Comparison of ENCODE assay signal across 8 cellular contexts in the genomic region with DNA sequence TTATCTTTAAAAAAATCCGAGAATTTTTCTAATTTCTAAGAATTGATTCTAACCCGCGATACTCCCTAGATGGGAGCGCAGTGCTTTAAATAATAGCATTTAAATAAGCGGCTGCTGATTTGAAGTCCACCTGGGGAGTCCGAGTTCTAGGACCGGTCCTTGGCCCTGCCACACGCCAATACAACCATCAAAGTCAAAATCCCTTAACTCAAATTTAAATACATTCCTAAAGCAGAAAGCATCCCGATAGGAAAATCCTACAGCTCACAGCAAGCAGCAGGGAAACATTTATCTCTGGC. TPM values are rescaled to one million over a fixed set of nuclear protein-coding genes. Genes with fewer than 3 reads are reported as not detected.
A peak's percentile ranks its signal among the peaks of the same experiment; 100 is the strongest.
DNase-seq lines count a peak whose midpoint lies in the region; ATAC-seq and TF ChIP-seq lines count a peak whose summit lies in the region.

No MANE protein-coding gene starts in this region.

- no peak for ATAC-seq in activated T-cell treated with anti-CD3 and anti-CD28 coated beads, Interleukin-2, amount 50 U/mL, for 4 hours
- no peak for ATAC-seq in upper lobe of left lung (ENCODE audit: low FRiP score in 2 of 2)

- peak overlapping the region; percentile 98 for H3K4me3 Mint-ChIP-seq in activated T-cell treated with anti-CD3 and anti-CD28 coated beads, Interleukin-2, amount 50 U/mL, for 4 hours

- peak overlapping the region in 2 of 5 donors; percentile 1 to 45 for H3K27ac ChIP-seq in adrenal gland
- H3K27ac ChIP-seq in liver (ENCODE audit: low read depth in 1 of 2, low read length in 2 of 2) = peak overlapping the region; percentile 5 to 16
- peak overlapping the region; percentile 80 to 91 (median 84) for H3K27ac ChIP-seq in upper lobe of left lung

- no peaks in the 10 kb centered on the region for H3K36me3 ChIP-seq in adrenal gland (replicated peaks in 1 of 2)
- H3K36me3 ChIP-seq in liver (ENCODE audit: control insufficient read depth in 4 of 4, insufficient read depth in 3 of 4, low read depth in 1 of 4, low read length in 3 of 4) = no peaks in the 10 kb centered on the region
- H3K36me3 ChIP-seq in upper lobe of left lung = no peaks in the 10 kb centered on the region

- no peaks in the 10 kb centered on the region for H3K27me3 ChIP-seq in adrenal gland
- H3K27me3 ChIP-seq in liver (ENCODE audit: control insufficient read depth in 4 of 4, insufficient read depth in 4 of 4, low read length in 3 of 4) = no peaks in the 10 kb centered on the region
- no peaks in the 10 kb centered on the region for H3K27me3 ChIP-seq in upper lobe of left lung

- WGBS in adrenal gland, 4 donors = 9 to 22% (median 13%) methylated on average over 9 of the region's 9 CpGs
- WGBS in liver = 14% methylated on average over 9 of the region's 9 CpGs
- WGBS in upper lobe of left lung, 2 donors = 13 to 25% methylated on average over 9 of the region's 9 CpGs

- H3K9ac ChIP-seq in liver (ENCODE audit: low read depth in 1 of 2, low read length in 2 of 2) = peak overlapping the region; percentile 53 to 82

- H3K9me3 Mint-ChIP-seq in activated T-cell treated with anti-CD3 and anti-CD28 coated beads, Interleukin-2, amount 50 U/mL, for 4 hours = no peaks in the 10 kb centered on the region

- H3K4me1 ChIP-seq in adrenal gland (replicated peaks in 1 of 2) (peaks cover 4 to 20% of the 10 kb centered on the region in 2 donors), liver (ENCODE audit: control insufficient read depth in 4 of 4, insufficient read depth in 4 of 4, low read length in 3 of 4) (peaks cover 0 to 16% (median 15%) of the 10 kb centered on the region in 4 donors), upper lobe of left lung (peaks cover 16 to 26% (median 18%) of the 10 kb centered on the region in 4 donors)

- no peak for TF ChIP-seq RAD21 in liver (IDR thresholded peaks at IDR 0.05)

- TF ChIP-seq CTCF in adrenal gland (IDR thresholded peaks at IDR 0.05) = no peak
- TF ChIP-seq CTCF in liver (IDR thresholded peaks at IDR 0.05; ENCODE audit: low read depth, low read length, missing input control) = no peak
- TF ChIP-seq CTCF in upper lobe of left lung (IDR thresholded peaks at IDR 0.05) = no peak

- H3K36me3 Mint-ChIP-seq in activated T-cell treated with anti-CD3 and anti-CD28 coated beads, Interleukin-2, amount 50 U/mL, for 4 hours (ENCODE audit: insufficient read depth) = peaks cover under 1% of the 10 kb centered on the region

- H3K4me3 ChIP-seq in adrenal gland (peak overlapping the region in 3 of 4 donors; percentile 36 to 92 (median 86)), liver (ENCODE audit: low read depth in 1 of 3, low read length in 3 of 3) (peak overlapping the region; percentile 27 to 75 (median 47)), upper lobe of left lung (peak overlapping the region; percentile 27 to 98 (median 85))

- TF ChIP-seq EP300 in upper lobe of left lung (IDR thresholded peaks at IDR 0.05) = no peak

- peaks cover 3% of the 10 kb centered on the region for H3K27me3 Mint-ChIP-seq in activated T-cell treated with anti-CD3 and anti-CD28 coated beads, Interleukin-2, amount 50 U/mL, for 4 hours (ENCODE audit: low read depth)

- H3K9me3 ChIP-seq in adrenal gland (replicated peaks in 1 of 3) (no peaks in the 10 kb centered on the region), liver (ENCODE audit: control insufficient read depth in 4 of 4, low read length in 3 of 4) (no peaks in the 10 kb centered on the region), upper lobe of left lung (no peaks in the 10 kb centered on the region)

- no peak for TF ChIP-seq POLR2A in adrenal gland (IDR thresholded peaks at IDR 0.05)
- peak in 1 of 4 donors; percentile 12 for TF ChIP-seq POLR2A in upper lobe of left lung (IDR thresholded peaks at IDR 0.05)

- H3K4me1 Mint-ChIP-seq in activated T-cell treated with anti-CD3 and anti-CD28 coated beads, Interleukin-2, amount 50 U/mL, for 4 hours (ENCODE audit: low read depth) = peaks cover 18% of the 10 kb centered on the region

- intact Hi-C loops in adrenal gland (cut with DNase I) = no loop called here

- no peak for DNase-seq in activated T-cell treated with anti-CD3 and anti-CD28 coated beads, Interleukin-2, amount 50 U/mL, for 4 hours
- DNase-seq in activated T-cell treated with anti-CD3 and anti-CD28 coated beads for 4 hours (no peak), adrenal gland (peak in 1 of 7 donors; percentile 26), upper lobe of left lung (no peak), amniotic stem cell (lab: John Stamatoyannopoulos, UW) (no peak), UCSD-AML1 (lab: John Stamatoyannopoulos, UW; ENCODE audit: unreplicated experiment) (no peak)
- DNase-seq in stimulated activated CD4-positive, alpha-beta T cell treated with anti-CD3 and anti-CD28 coated beads, Interleukin-2, amount 100 ng/mL, for 48 hours = no peak

TF ChIP-seq in liver, 16 proteins besides CTCF, POLR2A, EP300 and RAD21:
- no peak for TF ChIP-seq RXRA (IDR thresholded peaks at IDR 0.05)
- no peak for TF ChIP-seq HNF4G (IDR thresholded peaks at IDR 0.05)
- TF ChIP-seq, protein P1, sequence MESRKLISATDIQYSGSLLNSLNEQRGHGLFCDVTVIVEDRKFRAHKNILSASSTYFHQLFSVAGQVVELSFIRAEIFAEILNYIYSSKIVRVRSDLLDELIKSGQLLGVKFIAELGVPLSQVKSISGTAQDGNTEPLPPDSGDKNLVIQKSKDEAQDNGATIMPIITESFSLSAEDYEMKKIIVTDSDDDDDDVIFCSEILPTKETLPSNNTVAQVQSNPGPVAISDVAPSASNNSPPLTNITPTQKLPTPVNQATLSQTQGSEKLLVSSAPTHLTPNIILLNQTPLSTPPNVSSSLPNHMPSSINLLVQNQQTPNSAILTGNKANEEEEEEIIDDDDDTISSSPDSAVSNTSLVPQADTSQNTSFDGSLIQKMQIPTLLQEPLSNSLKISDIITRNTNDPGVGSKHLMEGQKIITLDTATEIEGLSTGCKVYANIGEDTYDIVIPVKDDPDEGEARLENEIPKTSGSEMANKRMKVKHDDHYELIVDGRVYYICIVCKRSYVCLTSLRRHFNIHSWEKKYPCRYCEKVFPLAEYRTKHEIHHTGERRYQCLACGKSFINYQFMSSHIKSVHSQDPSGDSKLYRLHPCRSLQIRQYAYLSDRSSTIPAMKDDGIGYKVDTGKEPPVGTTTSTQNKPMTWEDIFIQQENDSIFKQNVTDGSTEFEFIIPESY (IDR thresholded peaks at IDR 0.05) = no peak
- TF ChIP-seq EGR1 (IDR thresholded peaks at IDR 0.05; ENCODE audit: low read depth in 2 of 2) = no peak
- no peak for TF ChIP-seq FOXA2 (IDR thresholded peaks at IDR 0.05)
- TF ChIP-seq, protein P2, sequence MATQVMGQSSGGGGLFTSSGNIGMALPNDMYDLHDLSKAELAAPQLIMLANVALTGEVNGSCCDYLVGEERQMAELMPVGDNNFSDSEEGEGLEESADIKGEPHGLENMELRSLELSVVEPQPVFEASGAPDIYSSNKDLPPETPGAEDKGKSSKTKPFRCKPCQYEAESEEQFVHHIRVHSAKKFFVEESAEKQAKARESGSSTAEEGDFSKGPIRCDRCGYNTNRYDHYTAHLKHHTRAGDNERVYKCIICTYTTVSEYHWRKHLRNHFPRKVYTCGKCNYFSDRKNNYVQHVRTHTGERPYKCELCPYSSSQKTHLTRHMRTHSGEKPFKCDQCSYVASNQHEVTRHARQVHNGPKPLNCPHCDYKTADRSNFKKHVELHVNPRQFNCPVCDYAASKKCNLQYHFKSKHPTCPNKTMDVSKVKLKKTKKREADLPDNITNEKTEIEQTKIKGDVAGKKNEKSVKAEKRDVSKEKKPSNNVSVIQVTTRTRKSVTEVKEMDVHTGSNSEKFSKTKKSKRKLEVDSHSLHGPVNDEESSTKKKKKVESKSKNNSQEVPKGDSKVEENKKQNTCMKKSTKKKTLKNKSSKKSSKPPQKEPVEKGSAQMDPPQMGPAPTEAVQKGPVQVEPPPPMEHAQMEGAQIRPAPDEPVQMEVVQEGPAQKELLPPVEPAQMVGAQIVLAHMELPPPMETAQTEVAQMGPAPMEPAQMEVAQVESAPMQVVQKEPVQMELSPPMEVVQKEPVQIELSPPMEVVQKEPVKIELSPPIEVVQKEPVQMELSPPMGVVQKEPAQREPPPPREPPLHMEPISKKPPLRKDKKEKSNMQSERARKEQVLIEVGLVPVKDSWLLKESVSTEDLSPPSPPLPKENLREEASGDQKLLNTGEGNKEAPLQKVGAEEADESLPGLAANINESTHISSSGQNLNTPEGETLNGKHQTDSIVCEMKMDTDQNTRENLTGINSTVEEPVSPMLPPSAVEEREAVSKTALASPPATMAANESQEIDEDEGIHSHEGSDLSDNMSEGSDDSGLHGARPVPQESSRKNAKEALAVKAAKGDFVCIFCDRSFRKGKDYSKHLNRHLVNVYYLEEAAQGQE (IDR thresholded peaks at IDR 0.05) = no peak
- TF ChIP-seq, protein P3, sequence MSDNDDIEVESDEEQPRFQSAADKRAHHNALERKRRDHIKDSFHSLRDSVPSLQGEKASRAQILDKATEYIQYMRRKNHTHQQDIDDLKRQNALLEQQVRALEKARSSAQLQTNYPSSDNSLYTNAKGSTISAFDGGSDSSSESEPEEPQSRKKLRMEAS (IDR thresholded peaks at IDR 0.05) = no peak

RNA-seq across cellular contexts. Expression of a gene that starts 0.5 kb away (rescaled TPM):
- total RNA-seq in activated T-cell treated with anti-CD3 and anti-CD28 coated beads, Interleukin-2, amount 50 U/mL, for 4 hours = 10 to 100 TPM in 2 of 3 donors, 1 to 10 TPM in 1; 8.6 to 11.0 (median 10.2) TPM
- 10 to 100 TPM in 2 of 8 donors, 1 to 10 TPM in 6; 3.1 to 15.5 (median 6.5) TPM for total RNA-seq in adrenal gland
- 1 to 10 TPM; 1.4 to 6.9 (median 1.6) TPM for polyA plus RNA-seq in adrenal gland
- total RNA-seq in liver = 10 to 100 TPM in 1 of 2 donors, 1 to 10 TPM in 1; 2.9 to 32.4 TPM
- polyA plus RNA-seq in liver = 1 to 10 TPM; 1.5 to 2.2 TPM
- 10 to 100 TPM in 5 of 6 donors, 1 to 10 TPM in 1; 7.1 to 18.7 (median 13.7) TPM for total RNA-seq in upper lobe of left lung

RNA-seq across cellular contexts. Expression of a gene that starts 39.2 kb away (rescaled TPM):
- 1 to 10 TPM; 4.5 to 5.9 (median 4.6) TPM for total RNA-seq in activated T-cell treated with anti-CD3 and anti-CD28 coated beads, Interleukin-2, amount 50 U/mL, for 4 hours
- total RNA-seq in adrenal gland (10 to 100 TPM; 24.2 to 55.3 (median 40.6) TPM), liver (10 to 100 TPM in 1 of 2 donors, 1 to 10 TPM in 1; 2.9 to 32.3 TPM), upper lobe of left lung (10 to 100 TPM; 16.8 to 73.1 (median 36.4) TPM)
- polyA plus RNA-seq in adrenal gland (10 to 100 TPM in 1 of 3 donors, 1 to 10 TPM in 2; 5.8 to 38.5 (median 6.4) TPM), liver (1 to 10 TPM; 1.1 to 2.0 TPM)
